Comparison of ENCODE assay signal across 1 cellular context in genomic region chr11:25615841-25616240, GRCh38.
TF ChIP-seq lines count a peak whose summit lies in the region.

No MANE protein-coding gene starts in this region.

TF ChIP-seq in GM23338, 12 proteins besides CTCF, POLR2A, EP300 and RAD21 (continued from another document):
- TF ChIP-seq ZNF462 (CRISPR knock-in tag; IDR thresholded peaks at IDR 0.05) (no peak), REST (IDR thresholded peaks at IDR 0.05; ENCODE audit: unreplicated experiment) (no peak), STAT1 (IDR thresholded peaks at IDR 0.05; ENCODE audit: unreplicated experiment) (no peak), ETS1 (IDR thresholded peaks at IDR 0.05) (no peak), NANOG (IDR thresholded peaks at IDR 0.05; ENCODE audit: borderline replicate concordance) (no peak), POLR2AphosphoS5 (IDR thresholded peaks at IDR 0.05; ENCODE audit: low read depth) (no peak), EZH2phosphoT487 (IDR thresholded peaks at IDR 0.05; ENCODE audit: unreplicated experiment) (no peak), ZNF331 (CRISPR knock-in tag; IDR thresholded peaks at IDR 0.05; ENCODE audit: low read depth) (no peak), EZH2 (IDR thresholded peaks at IDR 0.05; ENCODE audit: low read depth, unreplicated experiment) (no peak), JUNB (IDR thresholded peaks at IDR 0.05; ENCODE audit: unreplicated experiment) (no peak), ZNF114 (CRISPR knock-in tag; IDR thresholded peaks at IDR 0.05) (no peak)
